9 cellular contexts compared by ENCODE assay signal in genomic region chr6:45479834-45480696, GRCh38.
DNase-seq lines count a peak whose midpoint lies in the region; ATAC-seq and TF ChIP-seq lines count a peak whose summit lies in the region.
"Had no signal": no experiment of that assay in that cellular context is flagged by ENCODE, and none has a peak within 500 bp of the region (broad histone marks: within the 10 kb centered on the region; RNA-seq: fewer than 3 reads in every experiment).

No MANE protein-coding gene starts in this region.

- no TSS peak for BruUV-seq in A673 (replicated peaks; lab: Mats Ljungman, UMichigan)
- BruUV-seq in mammary epithelial cell (replicated peaks; lab: Mats Ljungman, UMichigan), result no TSS peak

- H3K4me1 ChIP-seq in A673 (ENCODE audit: insufficient read depth, low read length, poor library complexity, severe bottlenecking) (peaks cover 40% of the 10 kb centered on the region), mammary epithelial cell (ENCODE audit: insufficient read depth, low read length) (peaks cover 34% of the 10 kb centered on the region)
- peaks cover 12% of the 10 kb centered on the region for H3K4me1 ChIP-seq in effector memory CD4-positive, alpha-beta T cell (ENCODE audit: control insufficient read depth, insufficient read depth, low read length, poor library complexity, severe bottlenecking)
- H3K4me1 ChIP-seq: parathyroid adenoma had no signal

- H3K36me3 Mint-ChIP-seq in stimulated activated naive B cell treated with anti-CD40 and anti-IgM and Interleukin-4, amounts not matched to agents 10 μg/mL and 1 μg/mL and 100 μg/mL, for 72 hours, result no peaks in the 10 kb centered on the region

- H3K4me3 ChIP-seq in A673 (ENCODE audit: low read depth, low read length, poor library complexity, severe bottlenecking) (peak overlapping the region; percentile 8), mammary epithelial cell (replicated peaks in 1 of 3; ENCODE audit: insufficient read depth in 1 of 3, low read depth in 2 of 3, low read length in 3 of 3) (no peak overlapping the region)
- H3K4me3 ChIP-seq in effector memory CD4-positive, alpha-beta T cell (ENCODE audit: insufficient read depth, low read depth, low read length, poor library complexity, severe bottlenecking), result no peak overlapping the region

- H3K27ac ChIP-seq in A673 (ENCODE audit: low read depth, low read length, poor library complexity, severe bottlenecking) (no peak overlapping the region), mammary epithelial cell (ENCODE audit: insufficient read depth, low read depth, low read length) (no peak overlapping the region)
- H3K27ac ChIP-seq in effector memory CD4-positive, alpha-beta T cell (ENCODE audit: insufficient read depth, low read length, poor library complexity, severe bottlenecking), result no peak overlapping the region
- H3K27ac ChIP-seq: parathyroid adenoma had no signal

- no peaks in the 10 kb centered on the region for H3K9me3 Mint-ChIP-seq in stimulated activated naive B cell treated with anti-CD40 and anti-IgM and Interleukin-4, amounts not matched to agents 10 μg/mL and 1 μg/mL and 100 μg/mL, for 72 hours

- H3K4me1 Mint-ChIP-seq in stimulated activated naive B cell treated with anti-CD40 and anti-IgM and Interleukin-4, amounts not matched to agents 10 μg/mL and 1 μg/mL and 100 μg/mL, for 72 hours, result peaks cover 7 to 9% of the 10 kb centered on the region in 2 donors

- H3K9me3 ChIP-seq in A673 (ENCODE audit: low read depth, low read length, poor library complexity, severe bottlenecking) (no peaks in the 10 kb centered on the region), mammary epithelial cell (replicated peaks; ENCODE audit: insufficient read depth, low read length) (no peaks in the 10 kb centered on the region)
- no peaks in the 10 kb centered on the region for H3K9me3 ChIP-seq in effector memory CD4-positive, alpha-beta T cell (ENCODE audit: control insufficient read depth, low read length)

- H3K27me3 Mint-ChIP-seq in stimulated activated naive B cell treated with anti-CD40 and anti-IgM and Interleukin-4, amounts not matched to agents 10 μg/mL and 1 μg/mL and 100 μg/mL, for 72 hours, result no peaks in the 10 kb centered on the region

- peak overlapping the region; percentile 39 for H3K4me2 ChIP-seq in mammary epithelial cell (ENCODE audit: insufficient read depth, low read depth, low read length)

- in situ Hi-C loops in mammary epithelial cell (cut with MboI; ENCODE audit: low sequenced_read_pairs in 2 of 2), result no loop called here

- no peak overlapping the region for H3K9ac ChIP-seq in mammary epithelial cell (ENCODE audit: insufficient read depth, low read length)
- H3K9ac ChIP-seq: parathyroid adenoma had no signal

- no peaks in the 10 kb centered on the region for H4K20me1 ChIP-seq in mammary epithelial cell (ENCODE audit: insufficient read depth, low read length)

- no peak for TF ChIP-seq CTCF in A673 (conservative IDR thresholded peaks at IDR 0.05; ENCODE audit: low read depth, low read length)
- TF ChIP-seq CTCF in mammary epithelial cell (conservative IDR thresholded peaks at IDR 0.05 in 1 of 2, IDR thresholded peaks at IDR 0.05 in 1 of 2; ENCODE audit: extremely low read depth in 1 of 2, insufficient read depth in 1 of 2, low read depth in 1 of 2, low read length in 2 of 2), result no peak

- H3K27me3 ChIP-seq in A673 (replicated peaks; ENCODE audit: insufficient read depth, low read depth, low read length, poor library complexity) (no peaks in the 10 kb centered on the region), mammary epithelial cell (ENCODE audit: insufficient read depth, low read length) (no peaks in the 10 kb centered on the region)
- H3K27me3 ChIP-seq in effector memory CD4-positive, alpha-beta T cell (replicated peaks; ENCODE audit: control insufficient read depth, insufficient read depth, low read length, poor library complexity, severe bottlenecking), result no peaks in the 10 kb centered on the region

- no peak overlapping the region for H3K4me3 Mint-ChIP-seq in stimulated activated naive B cell treated with anti-CD40 and anti-IgM and Interleukin-4, amounts not matched to agents 10 μg/mL and 1 μg/mL and 100 μg/mL, for 72 hours

- 53% methylated on average over 7 of the region's 7 CpGs for WGBS in mammary epithelial cell (ENCODE audit: low coverage, missing lambda C conversion rate)

- H2AFZ ChIP-seq in mammary epithelial cell (ENCODE audit: low read depth, low read length), result no peak overlapping the region
- H2AFZ ChIP-seq: parathyroid adenoma had no signal

- peak; percentile 50 for DNase-seq in A673 (ENCODE audit: low spot score)
- DNase-seq in mammary epithelial cell, result peak; percentile 36
- DNase-seq in stimulated activated naive B cell treated with anti-CD40 and anti-IgM and Interleukin-4, amounts not matched to agents 10 μg/mL and 1 μg/mL and 100 μg/mL, for 72 hours, result no peak
- DNase-seq in NCI-H524 treated with DMSO at 0.1 percent for 48 hours (lab: John Stamatoyannopoulos, UW), result no peak
- no peak for DNase-seq in DMS114 treated with DMSO at 0.1 percent for 48 hours (lab: John Stamatoyannopoulos, UW; ENCODE audit: unreplicated experiment)
- no peak for DNase-seq in effector memory CD4-positive, alpha-beta T cell

- dilution Hi-C loops in mammary epithelial cell (cut with HindIII; ENCODE audit: low sequenced_read_pairs), result no loop called here

- CTCF ChIA-PET in A673 (lab: Charles Lee), result interaction anchor here (0.6 kb wide), 1 partner anchor 15 kb away, joined by 3 read pairs; no protein-coding TSS in a partner anchor
- CTCF ChIA-PET in mammary epithelial cell (lab: Charles Lee; ENCODE audit: low non-redundant PET), result no interaction called here

- no peak overlapping the region for H3K27ac Mint-ChIP-seq in stimulated activated naive B cell treated with anti-CD40 and anti-IgM and Interleukin-4, amounts not matched to agents 10 μg/mL and 1 μg/mL and 100 μg/mL, for 72 hours

- ATAC-seq in GM18870 (IDR thresholded peaks at IDR 0.05; ENCODE audit: unreplicated experiment) (peak; percentile 92), HG03159 (IDR thresholded peaks at IDR 0.05; ENCODE audit: unreplicated experiment) (peak; percentile 93)
- peak; percentile 94 to 96 for ATAC-seq in stimulated activated naive B cell treated with anti-CD40 and anti-IgM and Interleukin-4, amounts not matched to agents 10 μg/mL and 1 μg/mL and 100 μg/mL, for 72 hours (replicated peaks)

- no peaks in the 10 kb centered on the region for H3K36me3 ChIP-seq in A673 (ENCODE audit: insufficient read depth, low read length, poor library complexity, severe bottlenecking)
- H3K36me3 ChIP-seq in mammary epithelial cell (ENCODE audit: insufficient read depth, low read length), result no peaks in the 10 kb centered on the region
- H3K36me3 ChIP-seq in effector memory CD4-positive, alpha-beta T cell (ENCODE audit: control insufficient read depth, insufficient read depth, low read length), result no peaks in the 10 kb centered on the region

- POLR2A ChIA-PET in A673 (lab: Charles Lee; ENCODE audit: low non-redundant PET), result no interaction called here

- intact Hi-C loops in A673 (cut with micrococcal nuclease; ENCODE audit: unreplicated experiment), result no loop called here
- intact Hi-C loops in mammary epithelial cell (cut with micrococcal nuclease), result no loop called here

- H3K79me2 ChIP-seq in mammary epithelial cell (ENCODE audit: insufficient read depth, low read length), result no peaks in the 10 kb centered on the region
- H3K79me2 ChIP-seq: parathyroid adenoma had no signal

Comparison
In these comparisons a context has a peak if more than half of its experiments do, and no peak if none do; other contexts are left out.
1. DNase-seq: peak in A673 (single experiment) and mammary epithelial cell (single experiment); none in stimulated activated naive B cell treated with anti-CD40 and anti-IgM and Interleukin-4, amounts not matched to agents 10 μg/mL and 1 μg/mL and 100 μg/mL, for 72 hours (single experiment), NCI-H524 treated with DMSO at 0.1 percent for 48 hours (single experiment), DMS114 treated with DMSO at 0.1 percent for 48 hours (single experiment) and effector memory CD4-positive, alpha-beta T cell (0 of 3).
2. Peak in every context shown above with its lines, with median percentiles within 50 percentile points of each other: ATAC-seq.